Comparison of ENCODE assay signal across 28 cellular contexts in the genomic region with DNA sequence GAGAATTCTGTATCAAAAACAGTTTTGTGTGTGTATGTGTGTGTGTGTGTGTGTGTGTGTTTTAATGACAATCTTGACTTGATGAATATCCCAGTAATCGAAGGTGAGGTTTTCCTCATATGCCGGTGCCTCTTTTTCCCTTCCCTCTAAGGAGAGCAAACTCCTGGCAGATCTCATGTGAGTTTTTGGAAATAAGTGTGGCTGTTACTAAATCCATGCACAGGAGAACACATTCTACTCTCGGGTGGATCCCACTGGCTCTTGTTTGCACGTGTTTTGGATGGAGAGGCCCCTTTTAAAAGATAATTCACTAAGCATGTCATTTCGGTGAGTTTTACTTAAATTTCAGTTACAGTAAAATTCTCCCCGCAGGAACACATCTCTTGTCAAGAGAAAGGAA.
"Had no signal": no experiment of that assay in that cellular context is flagged by ENCODE, and none has a peak within 500 bp of the region (broad histone marks: within the 10 kb centered on the region; RNA-seq: fewer than 3 reads in every experiment).

No MANE protein-coding gene starts in this region.

- H3K4me3 ChIP-seq: adrenal gland, K562, SJSA1 had no signal

- H3K4me1 Mint-ChIP-seq: activated CD4-positive, alpha-beta T cell treated with anti-CD3 and anti-CD28 coated beads for 36 hours; activated naive CD4-positive, alpha-beta T cell treated with anti-CD3 and anti-CD28 coated beads, Interleukin-2, amount 10 ng/mL, durations not matched to agents 7 days and 5 days; activated naive CD8-positive, alpha-beta T cell treated with anti-CD3 and anti-CD28 coated beads for 36 hours had no signal

- H3K36me3 Mint-ChIP-seq: activated naive CD4-positive, alpha-beta T cell treated with anti-CD3 and anti-CD28 coated beads, Interleukin-2, amount 10 ng/mL, durations not matched to agents 7 days and 5 days; activated naive CD8-positive, alpha-beta T cell treated with anti-CD3 and anti-CD28 coated beads for 36 hours had no signal

- H3K36me3 ChIP-seq: adrenal gland, breast epithelium, SJSA1 had no signal

- H3K27ac Mint-ChIP-seq: activated CD4-positive, alpha-beta T cell treated with anti-CD3 and anti-CD28 coated beads for 36 hours; activated CD8-positive, alpha-beta T cell treated with anti-CD3 and anti-CD28 coated beads for 36 hours; activated naive CD4-positive, alpha-beta T cell treated with anti-CD3 and anti-CD28 coated beads, Interleukin-2, amount 10 ng/mL, durations not matched to agents 7 days and 5 days; activated naive CD8-positive, alpha-beta T cell treated with anti-CD3 and anti-CD28 coated beads for 36 hours; activated T-cell treated with anti-CD3 and anti-CD28 coated beads, Interleukin-2, amount 50 U/mL, for 72 hours; activated T-helper 2 cell treated with anti-CD3 and anti-CD28 coated beads, Interferon-gamma antibody, Interleukin-2, Interleukin-4, amounts not matched to agents 10 μg/mL and 5 μg/mL and 100 μg/mL, durations not matched to agents 14 hours and 24 hours and 36 hours; T-helper 1 cell treated with Interleukin-12 subunit alpha and Interleukin-12 subunit beta and Interleukin-4 antibody, amounts not matched to agents 30 μg/mL and 1 μg/mL, for 36 hours had no signal

- DNase-seq: activated CD4-positive, alpha-beta T cell treated with anti-CD3 and anti-CD28 coated beads for 36 hours; activated CD4-positive, alpha-beta T cell treated with anti-CD3 and anti-CD28 coated beads, Interleukin-2, amount 50 U/mL, for 1 hour; activated CD4-positive, CD25-positive, alpha-beta regulatory T cell; activated CD8-positive, alpha-beta memory T cell treated with anti-CD3 and anti-CD28 coated beads, Interleukin-2, amount 50 U/mL, for 4 hours; activated CD8-positive, alpha-beta T cell treated with anti-CD3 and anti-CD28 coated beads for 36 hours; activated gamma-delta T cell treated with Interleukin-2 at 50 U/mL for 16 hours; activated naive CD4-positive, alpha-beta T cell treated with anti-CD3 and anti-CD28 coated beads, Interleukin-2, amount 10 ng/mL, durations not matched to agents 7 days and 5 days; activated naive CD8-positive, alpha-beta T cell treated with anti-CD3 and anti-CD28 coated beads for 36 hours; activated T-cell treated with anti-CD3 and anti-CD28 coated beads, Interleukin-2, amount 50 U/mL, for 72 hours; adrenal gland; central memory CD4-positive, alpha-beta T cell; Karpas-422; NCI-H1105 treated with DMSO at 0.1 percent for 48 hours; NCI-H1436 treated with DMSO at 0.1 percent for 48 hours; NCI-H187; NCI-H2081; NCI-H510A treated with DMSO at 0.1 percent for 48 hours; NK-92 treated with Interleukin-12 subunit alpha and Interleukin-12 subunit beta, amount 100 ng/mL, for 24 hours; OCI-M1; Right ventricle myocardium superior had no signal

- H3K4me1 ChIP-seq: breast epithelium, SJSA1 had no signal

- H3K4me3 Mint-ChIP-seq: activated CD4-positive, alpha-beta T cell treated with anti-CD3 and anti-CD28 coated beads for 36 hours; activated CD8-positive, alpha-beta T cell treated with anti-CD3 and anti-CD28 coated beads for 36 hours; activated naive CD4-positive, alpha-beta T cell treated with anti-CD3 and anti-CD28 coated beads, Interleukin-2, amount 10 ng/mL, durations not matched to agents 7 days and 5 days; activated naive CD8-positive, alpha-beta T cell treated with anti-CD3 and anti-CD28 coated beads for 36 hours; activated T-cell treated with anti-CD3 and anti-CD28 coated beads, Interleukin-2, amount 50 U/mL, for 72 hours; T-helper 1 cell treated with Interleukin-12 subunit alpha and Interleukin-12 subunit beta and Interleukin-4 antibody, amounts not matched to agents 30 μg/mL and 1 μg/mL, for 36 hours had no signal

- H3K9me3 ChIP-seq: adrenal gland, breast epithelium, SJSA1 had no signal

- ATAC-seq: activated CD4-positive, alpha-beta T cell treated with anti-CD3 and anti-CD28 coated beads for 36 hours; activated CD8-positive, alpha-beta T cell treated with anti-CD3 and anti-CD28 coated beads for 36 hours; activated T-cell treated with anti-CD3 and anti-CD28 coated beads, Interleukin-2, amount 50 U/mL, for 72 hours; K562; Panc1; SK-N-SH treated with all-trans-retinoic acid at 6 μM for 48 hours had no signal

- H3K27ac ChIP-seq: adrenal gland, breast epithelium, RWPE1, SJSA1 had no signal

- H3K9me3 Mint-ChIP-seq: activated CD8-positive, alpha-beta T cell treated with anti-CD3 and anti-CD28 coated beads for 36 hours; activated naive CD4-positive, alpha-beta T cell treated with anti-CD3 and anti-CD28 coated beads, Interleukin-2, amount 10 ng/mL, durations not matched to agents 7 days and 5 days; activated naive CD8-positive, alpha-beta T cell treated with anti-CD3 and anti-CD28 coated beads for 36 hours; activated T-cell treated with anti-CD3 and anti-CD28 coated beads, Interleukin-2, amount 50 U/mL, for 72 hours; activated T-helper 2 cell treated with anti-CD3 and anti-CD28 coated beads, Interferon-gamma antibody, Interleukin-2, Interleukin-4, amounts not matched to agents 10 μg/mL and 5 μg/mL and 100 μg/mL, durations not matched to agents 14 hours and 24 hours and 36 hours; T-helper 1 cell treated with Interleukin-12 subunit alpha and Interleukin-12 subunit beta and Interleukin-4 antibody, amounts not matched to agents 30 μg/mL and 1 μg/mL, for 36 hours had no signal

- H3K27me3 ChIP-seq: adrenal gland, breast epithelium had no signal
